ENCODE assay signal across 8 cellular contexts in genomic region chr18:60090170-60090569, GRCh38.
A peak's percentile ranks its signal among the peaks of the same experiment; 100 is the strongest.
DNase-seq lines count a peak whose midpoint lies in the region; ATAC-seq, FAIRE-seq and TF ChIP-seq lines count a peak whose summit lies in the region.

No MANE protein-coding gene starts in this region.

- peak; percentile 32; the same call in 1 of the 2 replicates for TF ChIP-seq CTCF in LNCaP clone FGC (IDR thresholded peaks at IDR 0.05; ENCODE audit: control insufficient read depth, extremely low read depth, insufficient read depth)
- TF ChIP-seq CTCF in endodermal cell (conservative IDR thresholded peaks at IDR 0.05), result peak; percentile 64
- no peak for TF ChIP-seq CTCF in tibial artery (IDR thresholded peaks at IDR 0.05)

- H3K4me1 ChIP-seq in endodermal cell (ENCODE audit: control insufficient read depth, insufficient read depth, low read length) (no peaks in the 10 kb centered on the region), tibial artery (no peaks in the 10 kb centered on the region)

- no peak overlapping the region for H3K27ac ChIP-seq in endodermal cell (ENCODE audit: low read depth, low read length)
- no peak overlapping the region for H3K27ac ChIP-seq in caudate nucleus (ENCODE audit: low read depth, low read length)
- no peak overlapping the region for H3K27ac ChIP-seq in tibial artery

- H3K27me3 Mint-ChIP-seq in endodermal cell (ENCODE audit: insufficient read depth), result no peaks in the 10 kb centered on the region

- H3K9ac ChIP-seq in endodermal cell (ENCODE audit: extremely low read depth, low read length, poor library complexity, severe bottlenecking), result no peak overlapping the region

- ATAC-seq in GM19397 (IDR thresholded peaks at IDR 0.05; ENCODE audit: unreplicated experiment) (peak; percentile 72), GM19351 (IDR thresholded peaks at IDR 0.05; ENCODE audit: unreplicated experiment) (no peak)

- no peaks in the 10 kb centered on the region for H3K4me1 Mint-ChIP-seq in endodermal cell

- H3K9me3 ChIP-seq in endodermal cell (ENCODE audit: control insufficient read depth, low read length) (peaks cover 18% of the 10 kb centered on the region), tibial artery (no peaks in the 10 kb centered on the region)

- WGBS in endodermal cell (ENCODE audit: insufficient coverage in 1 of 2, insufficient read length in 1 of 2), 2 experiments, result 63 to 65% methylated on average over 5 to 6 of the region's 7 CpGs

- intact Hi-C loops in tibial artery (cut with DNase I; ENCODE audit: low total_unique reads), result no loop called here

- H3K9me3 Mint-ChIP-seq in endodermal cell, result peaks cover 9% of the 10 kb centered on the region

- H3K4me3 Mint-ChIP-seq in endodermal cell, result no peak overlapping the region

- DNase-seq in COLO829 (ENCODE audit: low spot score) (peak; percentile 44), LNCaP clone FGC (ENCODE audit: low read depth) (no peak), endodermal cell (no peak), H54 (ENCODE audit: insufficient read length, low spot score) (no peak), caudate nucleus (lab: John Stamatoyannopoulos, UW) (no peak), tibial artery (no peak)

- H3K27me3 ChIP-seq in endodermal cell (ENCODE audit: control insufficient read depth, insufficient read depth, low read length, poor library complexity, severe bottlenecking) (no peaks in the 10 kb centered on the region), tibial artery (no peaks in the 10 kb centered on the region)

- no peak for TF ChIP-seq POLR2A in H54 (IDR thresholded peaks at IDR 0.05; ENCODE audit: low read depth, low read length)

- FAIRE-seq in H54 (lab: Jason Lieb, UNC), result no peak

- H3K36me3 ChIP-seq in endodermal cell (ENCODE audit: control insufficient read depth, insufficient read depth, low read length), result no peaks in the 10 kb centered on the region
- H3K36me3 ChIP-seq in tibial artery, result no peaks in the 10 kb centered on the region

- H3K27ac Mint-ChIP-seq in endodermal cell, result no peak overlapping the region

- H3K36me3 Mint-ChIP-seq in endodermal cell (ENCODE audit: low read depth), result no peaks in the 10 kb centered on the region

- H3K4me3 ChIP-seq in LNCaP clone FGC (ENCODE audit: low read depth, low read length), result no peak overlapping the region
- H3K4me3 ChIP-seq in endodermal cell (ENCODE audit: low read length), result no peak overlapping the region
- H3K4me3 ChIP-seq in tibial artery, result no peak overlapping the region

Comparison
In these comparisons a context has a peak if more than half of its experiments do, and no peak if none do; other contexts are left out.
1. CTCF ChIP-seq: peak in LNCaP clone FGC (single experiment) and endodermal cell (single experiment); none in tibial artery (0 of 2).